1 cellular context compared by ENCODE assay signal in genomic region chr6:85469276-85470022, GRCh38.
TF ChIP-seq lines count a peak whose summit lies in the region.

No MANE protein-coding gene starts in this region.

TF ChIP-seq in SK-N-SH treated with all-trans-retinoic acid at 6 μM for 48 hours, 23 proteins besides CTCF, POLR2A, EP300 and RAD21 (continued from another document):
- TF ChIP-seq PATZ1 (CRISPR knock-in tag; IDR thresholded peaks at IDR 0.05; ENCODE audit: borderline replicate concordance) (no peak), ZNF8 (CRISPR knock-in tag; IDR thresholded peaks at IDR 0.05) (no peak), CSDC2 (CRISPR knock-in tag; IDR thresholded peaks at IDR 0.05) (no peak), TSHZ2 (CRISPR knock-in tag; IDR thresholded peaks at IDR 0.05) (no peak), ARNTL (CRISPR knock-in tag; IDR thresholded peaks at IDR 0.05; ENCODE audit: borderline replicate concordance, low read depth) (no peak), CSRNP3 (CRISPR knock-in tag; IDR thresholded peaks at IDR 0.05) (no peak), ISL1 (CRISPR knock-in tag; IDR thresholded peaks at IDR 0.05) (no peak), TCF4 (CRISPR knock-in tag; IDR thresholded peaks at IDR 0.05; ENCODE audit: borderline replicate concordance) (no peak), ZC3H10 (CRISPR knock-in tag; IDR thresholded peaks at IDR 0.05) (no peak), ZNF565 (CRISPR knock-in tag; conservative IDR thresholded peaks at IDR 0.05; ENCODE audit: low read depth) (no peak), TOX (CRISPR knock-in tag; IDR thresholded peaks at IDR 0.05; ENCODE audit: borderline replicate concordance) (no peak), OSR1 (CRISPR knock-in tag; IDR thresholded peaks at IDR 0.05) (no peak), ZFP30 (CRISPR knock-in tag; IDR thresholded peaks at IDR 0.05) (no peak), ESRRG (CRISPR knock-in tag; IDR thresholded peaks at IDR 0.05) (no peak), PPARA (CRISPR knock-in tag; IDR thresholded peaks at IDR 0.05; ENCODE audit: borderline replicate concordance) (no peak), POU6F1 (CRISPR knock-in tag; IDR thresholded peaks at IDR 0.05; ENCODE audit: borderline replicate concordance, low read depth) (no peak), SNAI2 (CRISPR knock-in tag; IDR thresholded peaks at IDR 0.05) (no peak)
